Comparison of ENCODE assay signal across 8 cellular contexts in the genomic region with DNA sequence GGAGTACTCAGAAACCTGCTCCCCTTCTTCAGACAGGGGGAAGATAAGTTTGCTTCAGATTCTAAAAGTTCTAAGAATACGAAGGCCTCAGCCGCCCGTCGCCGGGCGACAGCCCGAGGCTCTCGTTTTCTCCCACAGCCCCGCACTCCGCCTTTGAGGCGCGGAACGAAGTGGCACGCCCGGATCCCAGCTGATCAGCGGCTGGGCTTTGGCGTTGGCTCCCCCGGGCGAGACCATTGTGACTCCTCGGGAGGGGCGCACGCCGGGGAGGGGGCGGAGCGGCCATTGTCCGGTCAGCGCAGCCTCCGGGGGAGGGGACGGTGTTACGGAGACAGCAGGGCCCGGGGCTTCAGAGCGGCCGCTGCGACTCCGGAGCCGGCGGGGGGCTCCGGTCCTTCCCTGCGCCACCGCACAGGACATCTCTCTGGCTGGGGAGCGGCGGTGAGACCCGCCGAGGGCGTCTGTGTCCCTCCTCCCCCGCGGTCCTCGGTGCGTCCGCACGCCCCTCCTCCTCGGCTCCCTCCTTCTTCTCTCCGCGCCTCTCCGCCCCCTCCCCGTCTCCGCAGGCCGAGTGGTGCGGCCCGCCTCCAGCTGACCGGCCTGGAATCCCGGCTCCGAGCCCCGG. TPM values are rescaled to one million over a fixed set of nuclear protein-coding genes. Genes with fewer than 3 reads are reported as not detected.
A peak's percentile ranks its signal among the peaks of the same experiment; 100 is the strongest.
DNase-seq lines count a peak whose midpoint lies in the region; FAIRE-seq and TF ChIP-seq lines count a peak whose summit lies in the region.

A gene with protein sequence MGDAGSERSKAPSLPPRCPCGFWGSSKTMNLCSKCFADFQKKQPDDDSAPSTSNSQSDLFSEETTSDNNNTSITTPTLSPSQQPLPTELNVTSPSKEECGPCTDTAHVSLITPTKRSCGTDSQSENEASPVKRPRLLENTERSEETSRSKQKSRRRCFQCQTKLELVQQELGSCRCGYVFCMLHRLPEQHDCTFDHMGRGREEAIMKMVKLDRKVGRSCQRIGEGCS (plus strand): TSS at position 551 of the 625 bp plus-strand sequence. CDS start 219 bp downstream, outside the sequence.

- H4K20me1 ChIP-seq in GM23248 (ENCODE audit: insufficient read depth), result peaks cover 25% of the 10 kb centered on the region; the same call in 1 of the 2 replicates
- peaks cover 31% of the 10 kb centered on the region; the same call in 1 of the 2 replicates for H4K20me1 ChIP-seq in Karpas-422 (ENCODE audit: insufficient read depth, low read depth, low read length)

- 1 to 2% methylated on average over 29 to 36 of the region's 64 CpGs for WGBS in GM23248 (ENCODE audit: low coverage in 1 of 2, low lambda C conversion rate in 2 of 2, missing lambda C conversion rate in 2 of 2), 2 experiments
- 0 to 2% methylated on average over 12 to 21 of the region's 64 CpGs for WGBS in esophagus squamous epithelium, 2 donors

- DNase-seq in DMS79 treated with DMSO at 0.1 percent for 48 hours (lab: John Stamatoyannopoulos, UW) (peak; percentile 94), GM23248 (peak; percentile 99), Karpas-422 (peak; percentile 97), RCC 7860 (ENCODE audit: low spot score) (peak; percentile 80), activated T-helper 1 cell treated with Interleukin-2 at 50 U/mL for 16 hours (ENCODE audit: low read depth) (peak; percentile 86), esophagus squamous epithelium (lab: John Stamatoyannopoulos, UW) (peak; percentile 72), myocyte (ENCODE audit: low read depth) (peak; percentile 98)
- peak; percentile 84 to 89 for DNase-seq in stimulated activated CD8-positive, alpha-beta memory T cell treated with anti-CD3 and anti-CD28 coated beads, Interleukin-7, amount 100 ng/mL, for 4 hours (ENCODE audit: low read depth in 2 of 2)

- intact Hi-C loops in esophagus squamous epithelium (cut with DNase I), result no loop called here

- H3K9me2 ChIP-seq in GM23248 (ENCODE audit: insufficient read depth), result no peaks in the 10 kb centered on the region; the same call in 1 of the 2 replicates
- no peaks in the 10 kb centered on the region for H3K9me2 ChIP-seq in Karpas-422 (replicated peaks; ENCODE audit: insufficient read depth, low read length)

- peaks cover 42% of the 10 kb centered on the region for H3K79me2 ChIP-seq in GM23248 (ENCODE audit: insufficient read depth)
- H3K79me2 ChIP-seq in Karpas-422 (ENCODE audit: low read length), result peaks cover 11% of the 10 kb centered on the region; the same call in 1 of the 2 replicates

- H3K9ac ChIP-seq in GM23248 (peak within 1 kb of the TSS; percentile 93), Karpas-422 (ENCODE audit: low read length) (peak within 1 kb of the TSS; percentile 80)

- no peaks in the 10 kb centered on the region for H3K36me3 ChIP-seq in GM23248 (ENCODE audit: low read depth)
- H3K36me3 ChIP-seq in Karpas-422 (ENCODE audit: insufficient read depth, low read length), result no peaks in the 10 kb centered on the region
- H3K36me3 ChIP-seq in esophagus squamous epithelium, result no peaks in the 10 kb centered on the region

- H3K4me2 ChIP-seq in GM23248 (ENCODE audit: unreplicated experiment) (peak within 1 kb of the TSS; percentile 94), Karpas-422 (ENCODE audit: low read depth, low read length, poor library complexity, severe bottlenecking) (peak within 1 kb of the TSS; percentile 91)

- in situ Hi-C loops in GM23248 (cut with MboI), result no loop called here

- H3K27ac ChIP-seq in GM23248, result peak within 1 kb of the TSS; percentile 98
- no peak within 1 kb of the TSS; the same call in 1 of the 2 replicates for H3K27ac ChIP-seq in Karpas-422 (ENCODE audit: low read length)
- H3K27ac ChIP-seq in esophagus squamous epithelium, result peak within 1 kb of the TSS; percentile 96 to 100 (median 98)

- TF ChIP-seq CTCF in esophagus squamous epithelium (IDR thresholded peaks at IDR 0.05), result peak in 3 of 6 experiments; percentile 4 to 13 (median 7)

- H2AFZ ChIP-seq in GM23248 (peak within 1 kb of the TSS; percentile 88), Karpas-422 (ENCODE audit: low read length) (peak within 1 kb of the TSS; percentile 91)

- H3K9me3 ChIP-seq in GM23248 (ENCODE audit: low read depth) (no peaks in the 10 kb centered on the region), Karpas-422 (ENCODE audit: low read length) (no peaks in the 10 kb centered on the region), esophagus squamous epithelium (no peaks in the 10 kb centered on the region)

- no peak for FAIRE-seq in RCC 7860 (lab: Jason Lieb, UNC)

- peaks cover 37% of the 10 kb centered on the region for H3K4me1 ChIP-seq in GM23248 (ENCODE audit: insufficient read depth)
- H3K4me1 ChIP-seq in Karpas-422 (ENCODE audit: low read length), result peaks cover 18% of the 10 kb centered on the region
- peaks cover 29 to 57% (median 38%) of the 10 kb centered on the region in 3 donors for H3K4me1 ChIP-seq in esophagus squamous epithelium

- peaks cover 17% of the 10 kb centered on the region; the same call in 1 of the 2 replicates for H3F3A ChIP-seq in GM23248 (ENCODE audit: insufficient read depth)

- H3K27me3 ChIP-seq in GM23248 (replicated peaks; ENCODE audit: insufficient read depth), result no peaks in the 10 kb centered on the region
- no peaks in the 10 kb centered on the region for H3K27me3 ChIP-seq in Karpas-422 (ENCODE audit: low read length)
- no peaks in the 10 kb centered on the region for H3K27me3 ChIP-seq in esophagus squamous epithelium

- peak in 1 of 4 donors; percentile 42 for TF ChIP-seq POLR2A in esophagus squamous epithelium (IDR thresholded peaks at IDR 0.05)

- H3K4me3 ChIP-seq in GM23248 (peak within 1 kb of the TSS; percentile 90), Karpas-422 (ENCODE audit: low read length) (peak within 1 kb of the TSS; percentile 73), esophagus squamous epithelium (peak within 1 kb of the TSS; percentile 82 to 97 (median 94))

RNA-seq across cellular contexts. Expression of the gene that starts here (rescaled TPM):
- total RNA-seq in GM23248 (2014; rRNA removed; shearing (Covaris generic)), result 27.1 and 27.5 TPM in 2 replicates
- 37.1 and 40.0 TPM in 2 replicates for polyA plus RNA-seq in GM23248 (2016; fragmentation: Nextera tagmentation; extraction: Ambion mirVana)
- total RNA-seq in Karpas-422 (2014; rRNA removed; shearing (Covaris generic); ENCODE audit: low replicate concordance), result 4.0 and 6.6 TPM in 2 replicates
- 10 to 100 TPM; 15.7 to 23.8 (median 20.9) TPM for total RNA-seq in esophagus squamous epithelium
- 26.9 and 34.2 TPM in 2 replicates for total RNA-seq in myocyte
- polyA plus RNA-seq in myocyte (2012), result 157 TPM
